26 cellular contexts compared by ENCODE assay signal in genomic region chr5:60271517-60271916, GRCh38.
"Had no signal": no experiment of that assay in that cellular context is flagged by ENCODE, and none has a peak within 500 bp of the region (broad histone marks: within the 10 kb centered on the region; RNA-seq: fewer than 3 reads in every experiment).

No MANE protein-coding gene starts in this region.

- H3K9me3 Mint-ChIP-seq: activated CD8-positive, alpha-beta T cell treated with anti-CD3 and anti-CD28 coated beads for 36 hours; neural crest cell; WTC11 had no signal

- H3K9ac ChIP-seq: parathyroid adenoma had no signal

- H3K36me3 ChIP-seq: heart right ventricle, right atrium auricular region, suprapubic skin, transverse colon had no signal

- H3K4me1 Mint-ChIP-seq: activated T-helper 17 cell treated with anti-CD3 and anti-CD28 coated beads, Interleukin-2, amount 50 U/mL, for 72 hours; naive thymus-derived CD4-positive, alpha-beta T cell; neural crest cell had no signal

- H2AFZ ChIP-seq: parathyroid adenoma had no signal

- H3K27ac Mint-ChIP-seq: activated CD8-positive, alpha-beta T cell treated with anti-CD3 and anti-CD28 coated beads for 36 hours; activated T-helper 17 cell treated with anti-CD3 and anti-CD28 coated beads, Interleukin-2, amount 50 U/mL, for 72 hours; naive thymus-derived CD4-positive, alpha-beta T cell; WTC11 had no signal

- H3K4me3 ChIP-seq: body of pancreas, heart right ventricle, right atrium auricular region, suprapubic skin, transverse colon had no signal

- H3K4me1 ChIP-seq: heart right ventricle, parathyroid adenoma, right atrium auricular region, suprapubic skin, transverse colon had no signal

- H3K4me3 Mint-ChIP-seq: activated CD8-positive, alpha-beta T cell treated with anti-CD3 and anti-CD28 coated beads for 36 hours; activated T-cell treated with anti-CD3 and anti-CD28 coated beads, Interleukin-2, amount 50 U/mL, for 4 hours; activated T-helper 17 cell treated with anti-CD3 and anti-CD28 coated beads, Interleukin-2, amount 50 U/mL, for 72 hours; naive thymus-derived CD4-positive, alpha-beta T cell; neural crest cell; WTC11 had no signal

- H3K79me2 ChIP-seq: parathyroid adenoma had no signal

- H3K9me3 ChIP-seq: body of pancreas, heart right ventricle, right atrium auricular region, suprapubic skin, transverse colon had no signal

- H3K36me3 Mint-ChIP-seq: naive thymus-derived CD4-positive, alpha-beta T cell; WTC11 had no signal

- ATAC-seq: activated CD8-positive, alpha-beta T cell treated with anti-CD3 and anti-CD28 coated beads for 36 hours; activated T-cell treated with anti-CD3 and anti-CD28 coated beads, Interleukin-2, amount 50 U/mL, for 4 hours; activated T-helper 17 cell treated with anti-CD3 and anti-CD28 coated beads, Interleukin-2, amount 50 U/mL, for 72 hours; body of pancreas; heart right ventricle; naive thymus-derived CD4-positive, alpha-beta T cell; WTC11 had no signal

- FAIRE-seq: endometrium had no signal

- H3K27me3 Mint-ChIP-seq: activated CD8-positive, alpha-beta T cell treated with anti-CD3 and anti-CD28 coated beads for 36 hours; activated T-helper 17 cell treated with anti-CD3 and anti-CD28 coated beads, Interleukin-2, amount 50 U/mL, for 72 hours; naive thymus-derived CD4-positive, alpha-beta T cell had no signal

- H3K27ac ChIP-seq: body of pancreas, epithelial cell of prostate, heart right ventricle, parathyroid adenoma, right atrium auricular region, suprapubic skin, transverse colon had no signal

- DNase-seq: activated CD4-positive, alpha-beta T cell treated with anti-CD3 and anti-CD28 coated beads for 1 hour; activated CD4-positive, alpha-beta T cell treated with anti-CD3 and anti-CD28 coated beads, Interleukin-2, amount 50 U/mL, for 1 hour; activated CD8-positive, alpha-beta T cell treated with anti-CD3 and anti-CD28 coated beads for 36 hours; activated gamma-delta T cell treated with Interleukin-2 at 50 U/mL for 16 hours; activated naive CD4-positive, alpha-beta T cell treated with anti-CD3 and anti-CD28 coated beads, Interleukin-2, amount 50 U/mL, for 16 hours; activated T-cell treated with anti-CD3 and anti-CD28 coated beads, Interleukin-2, amount 50 U/mL, for 4 hours; amygdala; body of pancreas; effector CD8-positive, alpha-beta T cell; heart right ventricle; midbrain; naive thymus-derived CD4-positive, alpha-beta T cell; occipital lobe; stimulated activated CD4-positive, alpha-beta T cell treated with anti-CD3 and anti-CD28 coated beads, Interleukin-15, amount 100 ng/mL, for 24 hours; stimulated activated CD4-positive, alpha-beta T cell treated with anti-CD3 and anti-CD28 coated beads, Interleukin-2, amount 100 ng/mL, for 24 hours; stimulated activated naive CD4-positive, alpha-beta T cell; T-helper 2 cell; transverse colon had no signal

- H3K27me3 ChIP-seq: body of pancreas, heart right ventricle, right atrium auricular region, suprapubic skin, transverse colon had no signal
